ENCODE assay signal across 1 cellular context in the genomic region with DNA sequence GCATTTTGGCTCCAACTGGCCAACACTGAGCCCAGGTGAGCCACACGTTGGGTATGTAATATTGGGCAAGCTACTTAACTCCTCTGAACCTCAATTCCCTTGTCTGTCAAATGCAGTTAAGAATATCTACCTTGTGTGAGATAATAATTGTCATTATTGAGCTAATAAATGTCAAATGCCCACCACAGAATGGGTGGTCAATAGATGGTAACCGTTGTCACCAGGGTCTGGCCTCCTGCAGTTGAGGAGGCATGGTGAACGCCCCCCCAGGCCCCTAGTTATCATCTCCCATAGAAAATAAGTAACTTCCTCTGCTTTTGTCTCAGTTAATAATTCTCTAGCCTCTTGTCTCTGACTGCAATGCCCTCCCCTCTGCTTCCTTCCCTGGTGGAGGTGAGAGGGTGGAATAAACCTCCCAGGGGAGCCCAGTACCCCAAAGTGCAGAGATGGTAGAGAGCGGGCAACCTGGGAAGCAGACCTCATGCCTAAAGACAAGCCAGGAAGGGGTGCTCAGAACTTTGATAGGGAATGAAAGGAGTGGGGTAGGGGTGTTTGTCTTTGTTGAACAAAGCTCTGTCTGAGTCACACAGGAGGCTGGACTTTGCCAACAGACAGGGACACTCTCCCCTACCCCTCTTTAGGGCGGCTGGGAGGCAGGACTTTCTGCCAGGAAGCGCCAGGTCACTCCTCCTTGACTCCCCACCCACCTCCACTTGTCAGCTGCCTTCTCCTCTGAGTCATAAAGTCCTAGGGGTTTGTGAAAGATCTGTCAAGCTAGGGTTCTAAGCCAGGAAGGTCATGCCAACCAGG.
TF ChIP-seq lines count a peak whose summit lies in the region.

No MANE protein-coding gene starts in this region.

TF ChIP-seq in GM12878, 131 proteins besides CTCF, POLR2A, EP300 and RAD21:
- TF ChIP-seq ZNF274 (IDR thresholded peaks at IDR 0.05; ENCODE audit: insufficient read depth, insufficient read length) (no peak), FOXK2 (IDR thresholded peaks at IDR 0.05) (0 out of 2 replicates have a peak, but pooled peaks have one; percentile 6)
- TF ChIP-seq, protein P1, sequence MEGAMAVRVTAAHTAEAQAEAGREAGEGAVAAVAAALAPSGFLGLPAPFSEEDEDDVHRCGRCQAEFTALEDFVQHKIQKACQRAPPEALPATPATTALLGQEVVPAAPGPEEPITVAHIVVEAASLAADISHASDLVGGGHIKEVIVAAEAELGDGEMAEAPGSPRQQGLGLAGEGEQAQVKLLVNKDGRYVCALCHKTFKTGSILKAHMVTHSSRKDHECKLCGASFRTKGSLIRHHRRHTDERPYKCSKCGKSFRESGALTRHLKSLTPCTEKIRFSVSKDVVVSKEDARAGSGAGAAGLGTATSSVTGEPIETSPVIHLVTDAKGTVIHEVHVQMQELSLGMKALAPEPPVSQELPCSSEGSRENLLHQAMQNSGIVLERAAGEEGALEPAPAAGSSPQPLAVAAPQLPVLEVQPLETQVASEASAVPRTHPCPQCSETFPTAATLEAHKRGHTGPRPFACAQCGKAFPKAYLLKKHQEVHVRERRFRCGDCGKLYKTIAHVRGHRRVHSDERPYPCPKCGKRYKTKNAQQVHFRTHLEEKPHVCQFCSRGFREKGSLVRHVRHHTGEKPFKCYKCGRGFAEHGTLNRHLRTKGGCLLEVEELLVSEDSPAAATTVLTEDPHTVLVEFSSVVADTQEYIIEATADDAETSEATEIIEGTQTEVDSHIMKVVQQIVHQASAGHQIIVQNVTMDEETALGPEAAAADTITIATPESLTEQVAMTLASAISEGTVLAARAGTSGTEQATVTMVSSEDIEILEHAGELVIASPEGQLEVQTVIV (IDR thresholded peaks at IDR 0.05; ENCODE audit: borderline replicate concordance, partially characterized antibody): no peak
